ENCODE assay signal across 12 cellular contexts in the genomic region with DNA sequence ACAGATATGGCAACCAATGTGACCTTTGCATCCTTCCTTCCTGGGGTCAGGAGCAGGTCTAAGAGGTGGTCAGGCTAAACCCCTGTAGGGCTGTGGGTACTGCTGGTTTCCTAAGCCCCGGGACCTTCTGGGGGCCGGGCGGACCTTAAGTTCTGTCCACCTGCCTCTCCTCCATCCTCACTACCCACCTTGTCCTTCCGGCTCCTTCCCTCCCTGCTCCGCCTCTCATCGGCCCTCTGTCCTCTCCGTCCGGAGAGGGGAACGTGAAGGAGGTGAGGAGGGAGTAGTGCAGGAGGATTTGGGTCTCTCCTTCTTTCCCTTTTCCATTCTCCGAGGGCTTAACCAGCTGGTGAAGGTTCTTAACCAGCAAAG. TPM values are rescaled to one million over a fixed set of nuclear protein-coding genes. Genes with fewer than 3 reads are reported as not detected.
DNase-seq lines count a peak whose midpoint lies in the region; ATAC-seq and TF ChIP-seq lines count a peak whose summit lies in the region.
"Had no signal": no experiment of that assay in that cellular context is flagged by ENCODE, and none has a peak within 500 bp of the region (broad histone marks: within the 10 kb centered on the region; RNA-seq: fewer than 3 reads in every experiment).

No MANE protein-coding gene starts in this region.

- POLR2A ChIA-PET in T-cell (lab: Charles Lee): no interaction called here

- peaks cover 53% of the 10 kb centered on the region for H3K4me1 ChIP-seq in left ventricle myocardium inferior
- peaks cover 0 to 4% of the 10 kb centered on the region in 2 donors for H3K4me1 ChIP-seq in mucosa of rectum (ENCODE audit: control insufficient read depth in 2 of 2, insufficient read depth in 2 of 2, low read length in 2 of 2)
- H3K4me1 ChIP-seq: uterus had no signal

- ATAC-seq in left ventricle myocardium superior: no peak
- peak; percentile 5 to 20 (median 14) for ATAC-seq in T-cell (replicated peaks in 1 of 4)

- H3K9ac ChIP-seq in mucosa of rectum (ENCODE audit: low read depth in 1 of 2, low read length in 2 of 2): peak overlapping the region in 1 of 2 donors; percentile 14

- peaks cover 27 to 35% (median 28%) of the 10 kb centered on the region in 3 donors for H3K4me1 Mint-ChIP-seq in T-cell

- H3K36me3 ChIP-seq in left ventricle myocardium inferior (peaks cover 64% of the 10 kb centered on the region), mucosa of rectum (ENCODE audit: control insufficient read depth in 2 of 2, insufficient read depth in 2 of 2, low read length in 2 of 2) (peaks cover 37 to 68% of the 10 kb centered on the region in 2 donors)
- H3K36me3 ChIP-seq: uterus had no signal

- H3K27me3 Mint-ChIP-seq in T-cell: no peaks in the 10 kb centered on the region

- no peak for DNase-seq in left ventricle myocardium inferior
- DNase-seq in left ventricle myocardium superior: no peak
- DNase-seq in T-cell: no peak
- no peak for DNase-seq in superior temporal gyrus (ENCODE audit: extremely low spot score)
- no peak for DNase-seq in hippocampal formation (lab: John Stamatoyannopoulos, UW)
- no peak for DNase-seq in D341Med (ENCODE audit: low spot score)
- no peak for DNase-seq in DMS53 (lab: John Stamatoyannopoulos, UW)
- DNase-seq: NCI-H446, SHP77 had no signal

- no peaks in the 10 kb centered on the region for H3K27me3 ChIP-seq in left ventricle myocardium inferior (ENCODE audit: low read depth)
- no peaks in the 10 kb centered on the region for H3K27me3 ChIP-seq in mucosa of rectum (ENCODE audit: control insufficient read depth in 2 of 2, insufficient read depth in 2 of 2, low read length in 2 of 2)
- H3K27me3 ChIP-seq: uterus had no signal

- H3K27ac Mint-ChIP-seq in T-cell: peak overlapping the region; percentile 90 to 96

- intact Hi-C loops in left ventricle myocardium inferior (cut with micrococcal nuclease): no loop called here
- intact Hi-C loops in left ventricle myocardium superior (cut with micrococcal nuclease): loop anchor here (5.0 to 10.0 kb wide), 2 partner anchors 87 to 629 kb away; no protein-coding TSS in a partner anchor

- TF ChIP-seq CTCF in left ventricle myocardium inferior (IDR thresholded peaks at IDR 0.05; ENCODE audit: borderline replicate concordance): no peak

- no peaks in the 10 kb centered on the region for H3K9me3 Mint-ChIP-seq in T-cell
- H3K9me3 Mint-ChIP-seq: brain had no signal

- H3K9me3 ChIP-seq in left ventricle myocardium inferior (replicated peaks) (no peaks in the 10 kb centered on the region), mucosa of rectum (ENCODE audit: control insufficient read depth in 2 of 2, low read length in 2 of 2) (no peaks in the 10 kb centered on the region)
- H3K9me3 ChIP-seq: uterus had no signal

- H3K4me3 ChIP-seq in left ventricle myocardium inferior: peak overlapping the region; percentile 48
- H3K4me3 ChIP-seq in mucosa of rectum (ENCODE audit: low read length in 2 of 2): peak overlapping the region in 1 of 2 donors; percentile 67
- H3K4me3 ChIP-seq: uterus had no signal

- CTCF ChIA-PET in T-cell (lab: Charles Lee): no interaction called here

- H3K27ac ChIP-seq in left ventricle myocardium inferior (replicated peaks): peak overlapping the region; percentile 57
- peak overlapping the region; percentile 17 to 45 for H3K27ac ChIP-seq in mucosa of rectum (ENCODE audit: low read depth in 2 of 2, low read length in 2 of 2)
- H3K27ac ChIP-seq: uterus had no signal

- peak overlapping the region; percentile 88 to 90 (median 89) for H3K4me3 Mint-ChIP-seq in T-cell
- H3K4me3 Mint-ChIP-seq: brain had no signal

- peaks cover 42% of the 10 kb centered on the region for H3K36me3 Mint-ChIP-seq in T-cell

RNA-seq across cellular contexts. Expression of a gene that starts 28.3 kb away (rescaled TPM):
- total RNA-seq in left ventricle myocardium inferior (155 TPM), left ventricle myocardium superior (183 TPM), T-cell (10 to 100 TPM in 2 of 5 donors, 1 to 10 TPM in 3; 5.9 to 13.8 (median 8.2) TPM)

RNA-seq across cellular contexts. Expression of a gene that starts 40.5 kb away (rescaled TPM):
- total RNA-seq in left ventricle myocardium inferior (72.0 TPM), left ventricle myocardium superior (79.8 TPM), T-cell (10 to 100 TPM; 27.1 to 40.4 (median 33.2) TPM)

Comparison
In these comparisons a context has a peak if more than half of its experiments do, and no peak if none do; other contexts are left out.
1. RNA of a gene that starts 28.3 kb away (total RNA-seq): 183 TPM in left ventricle myocardium superior (single experiment) and 155 TPM in left ventricle myocardium inferior (single experiment); 5.9 to 13.8 TPM in T-cell; every median in the first group is over 10 times any median in the second.